Comparison of ENCODE assay signal across 17 cellular contexts in genomic region chr15:91214675-91215590, GRCh38.
"Had no signal": no experiment of that assay in that cellular context is flagged by ENCODE, and none has a peak within 500 bp of the region (broad histone marks: within the 10 kb centered on the region; RNA-seq: fewer than 3 reads in every experiment).

No MANE protein-coding gene starts in this region.

- H3K4me1 ChIP-seq: right atrium auricular region, thyroid gland, uterus had no signal

- DNase-seq: activated CD4-positive, alpha-beta T cell treated with anti-CD3 and anti-CD28 coated beads for 1 hour; activated CD4-positive, alpha-beta T cell treated with anti-CD3 and anti-CD28 coated beads, Interleukin-2, amount 50 U/mL, for 4 hours; activated naive CD4-positive, alpha-beta T cell treated with anti-CD3 and anti-CD28 coated beads for 36 hours; foreskin fibroblast; glutamatergic neuron; hypothalamus; mesendoderm; stimulated activated CD4-positive, alpha-beta T cell treated with anti-CD3 and anti-CD28 coated beads, Interleukin-15, amount 100 ng/mL, for 24 hours; stimulated activated CD4-positive, alpha-beta T cell treated with anti-CD3 and anti-CD28 coated beads, Interleukin-4, amount 100 ng/mL, for 1 hour; stimulated activated naive B cell treated with anti-CD40 and anti-IgM and Interleukin-4, amounts not matched to agents 10 μg/mL and 1 μg/mL and 100 μg/mL, for 72 hours; T-helper 9 cell; thyroid gland; uterus had no signal

- H3K9me3 ChIP-seq: right atrium auricular region, thyroid gland, uterus had no signal

- H3K27ac Mint-ChIP-seq: activated naive CD4-positive, alpha-beta T cell treated with anti-CD3 and anti-CD28 coated beads for 36 hours; activated T-helper 17 cell treated with anti-CD3 and anti-CD28 coated beads, Interleukin-2, amount 50 U/mL, for 72 hours; nephron; progenitor cell of endocrine pancreas; stimulated activated naive B cell treated with anti-CD40 and anti-IgM and Interleukin-4, amounts not matched to agents 10 μg/mL and 1 μg/mL and 100 μg/mL, for 72 hours had no signal

- H3K27me3 ChIP-seq: right atrium auricular region, thyroid gland, uterus had no signal

- H3K4me1 Mint-ChIP-seq: activated T-helper 17 cell treated with anti-CD3 and anti-CD28 coated beads, Interleukin-2, amount 50 U/mL, for 72 hours; stimulated activated naive B cell treated with anti-CD40 and anti-IgM and Interleukin-4, amounts not matched to agents 10 μg/mL and 1 μg/mL and 100 μg/mL, for 72 hours had no signal

- H3K4me3 ChIP-seq: right atrium auricular region, thyroid gland, uterus had no signal

- H3K36me3 ChIP-seq: right atrium auricular region, thyroid gland, uterus had no signal

- H3K27ac ChIP-seq: right atrium auricular region, thyroid gland, uterus had no signal

- H3K4me3 Mint-ChIP-seq: activated naive CD4-positive, alpha-beta T cell treated with anti-CD3 and anti-CD28 coated beads for 36 hours; activated T-helper 17 cell treated with anti-CD3 and anti-CD28 coated beads, Interleukin-2, amount 50 U/mL, for 72 hours; nephron; stimulated activated naive B cell treated with anti-CD40 and anti-IgM and Interleukin-4, amounts not matched to agents 10 μg/mL and 1 μg/mL and 100 μg/mL, for 72 hours had no signal

- H3K36me3 Mint-ChIP-seq: stimulated activated naive B cell treated with anti-CD40 and anti-IgM and Interleukin-4, amounts not matched to agents 10 μg/mL and 1 μg/mL and 100 μg/mL, for 72 hours had no signal

- H3K9me3 Mint-ChIP-seq: activated T-helper 17 cell treated with anti-CD3 and anti-CD28 coated beads, Interleukin-2, amount 50 U/mL, for 72 hours; nephron had no signal
